ENCODE assay signal across 28 cellular contexts in genomic region chr4:96301727-96302126, GRCh38.
"Had no signal": no experiment of that assay in that cellular context is flagged by ENCODE, and none has a peak within 500 bp of the region (broad histone marks: within the 10 kb centered on the region; RNA-seq: fewer than 3 reads in every experiment).

No MANE protein-coding gene starts in this region.

- H3K9ac ChIP-seq: neural progenitor cell, parathyroid adenoma had no signal

- H3K27ac ChIP-seq: neural progenitor cell, ovary, parathyroid adenoma, psoas muscle, skin epidermis, spleen, suprapubic skin, testis, tibial artery, transverse colon, upper lobe of right lung, uterus had no signal

- H2AFZ ChIP-seq: neural progenitor cell, parathyroid adenoma had no signal

- H3K9me3 ChIP-seq: ovary, psoas muscle, spleen, suprapubic skin, testis, tibial artery, transverse colon, upper lobe of right lung, uterus had no signal

- H3K79me2 ChIP-seq: parathyroid adenoma had no signal

- ATAC-seq: natural killer cell; psoas muscle; right cardiac atrium; sciatic nerve; stimulated activated memory B cell treated with anti-CD40 and anti-IgM and Interleukin-4, amounts not matched to agents 10 μg/mL and 1 μg/mL and 100 μg/mL, for 72 hours; stimulated activated naive CD8-positive, alpha-beta T cell treated with anti-CD3 and anti-CD28 coated beads, Interleukin-15, amount 100 ng/mL, for 72 hours; stimulated activated naive CD8-positive, alpha-beta T cell treated with anti-CD3 and anti-CD28 coated beads, Interleukin-15, Interleukin-2, amounts not matched to agents 100 U/mL and 50 U/mL, for 24 hours; upper lobe of right lung had no signal

- DNase-seq: natural killer cell; occipital lobe; ovary; posterior cingulate gyrus; psoas muscle; right cardiac atrium; spleen; stimulated activated CD4-positive, alpha-beta T cell treated with anti-CD3 and anti-CD28 coated beads, Interleukin-12 subunit alpha, Interleukin-12 subunit beta, amount 100 ng/mL, for 4 hours; stimulated activated CD4-positive, alpha-beta T cell treated with anti-CD3 and anti-CD28 coated beads, Interleukin-1b, Interleukin-23, amount 100 ng/mL, for 48 hours; stimulated activated CD4-positive, alpha-beta T cell treated with anti-CD3 and anti-CD28 coated beads, Interleukin-4, amount 100 ng/mL, for 1 hour; stimulated activated CD4-positive, alpha-beta T cell treated with anti-CD3 and anti-CD28 coated beads, Interleukin-4, amount 100 ng/mL, for 4 hours; stimulated activated CD8-positive, alpha-beta memory T cell treated with anti-CD3 and anti-CD28 coated beads, Interleukin-4, amount 100 ng/mL, for 48 hours; stimulated activated naive CD4-positive, alpha-beta T cell; stimulated activated naive CD8-positive, alpha-beta T cell treated with anti-CD3 and anti-CD28 coated beads, Interleukin-15, amount 100 ng/mL, for 72 hours; stimulated activated naive CD8-positive, alpha-beta T cell treated with anti-CD3 and anti-CD28 coated beads, Interleukin-15, Interleukin-2, amounts not matched to agents 100 U/mL and 50 U/mL, for 24 hours; substantia nigra; testis; tibial artery; transverse colon; upper lobe of right lung; uterus had no signal

- H3K27me3 ChIP-seq: neural progenitor cell, ovary, spleen, suprapubic skin, testis, tibial artery, transverse colon, upper lobe of right lung, uterus had no signal

- H3K4me2 ChIP-seq: neural progenitor cell, smooth muscle cell had no signal

- H3K36me3 ChIP-seq: neural progenitor cell, ovary, spleen, suprapubic skin, tibial artery, transverse colon, upper lobe of right lung, uterus had no signal

- H3K4me1 ChIP-seq: neural progenitor cell, parathyroid adenoma, psoas muscle, spleen, suprapubic skin, testis, tibial artery, transverse colon, upper lobe of right lung, uterus had no signal

- H3K4me3 ChIP-seq: neural progenitor cell, ovary, psoas muscle, skin epidermis, smooth muscle cell, spleen, suprapubic skin, testis, tibial artery, transverse colon, upper lobe of right lung, uterus had no signal
